28 cellular contexts compared by ENCODE assay signal in the genomic region with DNA sequence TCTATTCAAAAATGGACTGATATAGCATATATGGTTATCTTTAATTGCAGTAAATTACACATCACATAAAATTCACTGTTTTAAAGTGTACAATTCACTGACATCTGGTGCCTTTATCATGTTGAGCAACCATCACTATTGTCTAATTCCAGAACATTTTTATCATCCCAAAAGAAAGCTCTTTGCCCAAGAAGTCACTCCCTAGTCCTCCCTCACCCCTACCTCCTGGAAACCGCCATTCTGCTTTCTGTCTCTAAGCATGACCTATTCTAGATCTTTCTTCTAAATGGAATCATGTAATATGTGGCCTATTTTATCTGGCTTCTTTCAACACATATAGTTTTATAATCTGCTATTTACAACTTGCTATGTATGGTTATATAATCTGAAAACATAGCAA.
"Had no signal": no experiment of that assay in that cellular context is flagged by ENCODE, and none has a peak within 500 bp of the region (broad histone marks: within the 10 kb centered on the region; RNA-seq: fewer than 3 reads in every experiment).

No MANE protein-coding gene starts in this region.

- H3K9me3 Mint-ChIP-seq: activated CD4-positive, alpha-beta T cell treated with anti-CD3 and anti-CD28 coated beads, Interleukin-2, amount 10 ng/mL, durations not matched to agents 24 days and 14 days; activated T-cell treated with anti-CD3 and anti-CD28 coated beads, Interleukin-2, amount 50 U/mL, for 24 hours; T-helper 2 cell treated with Interferon-gamma antibody and Interleukin-4, amounts not matched to agents 5 μg/mL and 100 μg/mL, for 36 hours had no signal

- H3K4me1 Mint-ChIP-seq: activated B cell treated with CpG ODN at 0.5 μM for 24 hours; activated CD4-positive, alpha-beta T cell treated with anti-CD3 and anti-CD28 coated beads, Interleukin-2, amount 10 ng/mL, durations not matched to agents 24 days and 14 days; T-helper 17 cell had no signal

- H3K27me3 Mint-ChIP-seq: activated B cell treated with CpG ODN at 0.5 μM for 24 hours; activated CD4-positive, alpha-beta memory T cell treated with anti-CD3 and anti-CD28 coated beads for 36 hours; activated CD4-positive, alpha-beta T cell treated with anti-CD3 and anti-CD28 coated beads, Interleukin-2, amount 10 ng/mL, durations not matched to agents 24 days and 14 days; activated naive CD8-positive, alpha-beta T cell; T-helper 17 cell had no signal

- H3K4me3 Mint-ChIP-seq: activated B cell treated with CpG ODN at 0.5 μM for 24 hours; activated CD4-positive, alpha-beta memory T cell treated with anti-CD3 and anti-CD28 coated beads for 36 hours; activated CD4-positive, alpha-beta T cell treated with anti-CD3 and anti-CD28 coated beads for 36 hours; activated CD4-positive, alpha-beta T cell treated with anti-CD3 and anti-CD28 coated beads, Interleukin-2, amount 10 ng/mL, durations not matched to agents 24 days and 14 days; activated naive CD8-positive, alpha-beta T cell; activated T-cell treated with anti-CD3 and anti-CD28 coated beads, Interleukin-2, amount 50 U/mL, for 24 hours; activated T-cell treated with anti-CD3 and anti-CD28 coated beads, Interleukin-2, amount 50 U/mL, for 72 hours; brain; T-helper 17 cell; T-helper 2 cell treated with Interferon-gamma antibody and Interleukin-4, amounts not matched to agents 5 μg/mL and 100 μg/mL, for 36 hours had no signal

- H3K36me3 Mint-ChIP-seq: activated CD4-positive, alpha-beta memory T cell treated with anti-CD3 and anti-CD28 coated beads for 36 hours; activated naive CD8-positive, alpha-beta T cell; brain had no signal

- DNase-seq: activated B cell treated with CpG ODN at 0.5 μM for 24 hours; activated CD4-positive, alpha-beta memory T cell treated with anti-CD3 and anti-CD28 coated beads for 36 hours; activated CD4-positive, alpha-beta T cell treated with anti-CD3 and anti-CD28 coated beads for 36 hours; activated CD4-positive, alpha-beta T cell treated with anti-CD3 and anti-CD28 coated beads, Interleukin-2, amount 10 ng/mL, durations not matched to agents 24 days and 14 days; activated CD4-positive, CD25-positive, alpha-beta regulatory T cell treated with anti-CD3 and anti-CD28 coated beads, Interleukin-2, amount 50 U/mL, for 72 hours; activated CD8-positive, alpha-beta memory T cell treated with anti-CD3 and anti-CD28 coated beads, Interleukin-2, amount 50 U/mL, for 48 hours; activated gamma-delta T cell treated with Interleukin-2 at 50 U/mL for 16 hours; activated naive CD4-positive, alpha-beta T cell treated with anti-CD3 and anti-CD28 coated beads, Interleukin-2, amount 50 U/mL, for 16 hours; activated naive CD4-positive, alpha-beta T cell treated with Interleukin-2 at 50 U/mL for 16 hours; activated T-cell treated with anti-CD3 and anti-CD28 coated beads for 4 hours; activated T-cell treated with anti-CD3 and anti-CD28 coated beads, Interleukin-2, amount 50 U/mL, for 24 hours; activated T-cell treated with anti-CD3 and anti-CD28 coated beads, Interleukin-2, amount 50 U/mL, for 72 hours; adrenal gland; central memory CD4-positive, alpha-beta T cell; cerebellar nuclear complex; colonic mucosa; effector CD8-positive, alpha-beta T cell; esophagus squamous epithelium; foreskin keratinocyte; gastrocnemius medialis; heart right ventricle; T-helper 1 cell; T-helper 17 cell; T1000; WERI-Rb-1 had no signal

- H3K27ac Mint-ChIP-seq: activated B cell treated with CpG ODN at 0.5 μM for 24 hours; activated CD4-positive, alpha-beta memory T cell treated with anti-CD3 and anti-CD28 coated beads for 36 hours; activated CD4-positive, alpha-beta T cell treated with anti-CD3 and anti-CD28 coated beads for 36 hours; activated CD4-positive, alpha-beta T cell treated with anti-CD3 and anti-CD28 coated beads, Interleukin-2, amount 10 ng/mL, durations not matched to agents 24 days and 14 days; activated naive CD8-positive, alpha-beta T cell; activated T-cell treated with anti-CD3 and anti-CD28 coated beads, Interleukin-2, amount 50 U/mL, for 24 hours; activated T-cell treated with anti-CD3 and anti-CD28 coated beads, Interleukin-2, amount 50 U/mL, for 72 hours; brain; T-helper 17 cell; T-helper 2 cell treated with Interferon-gamma antibody and Interleukin-4, amounts not matched to agents 5 μg/mL and 100 μg/mL, for 36 hours had no signal

- ATAC-seq: activated CD4-positive, alpha-beta T cell treated with anti-CD3 and anti-CD28 coated beads for 36 hours; activated T-cell treated with anti-CD3 and anti-CD28 coated beads, Interleukin-2, amount 50 U/mL, for 72 hours; foreskin keratinocyte; gastrocnemius medialis; heart right ventricle; T-helper 17 cell had no signal
